9 cellular contexts compared by ENCODE assay signal in the genomic region with DNA sequence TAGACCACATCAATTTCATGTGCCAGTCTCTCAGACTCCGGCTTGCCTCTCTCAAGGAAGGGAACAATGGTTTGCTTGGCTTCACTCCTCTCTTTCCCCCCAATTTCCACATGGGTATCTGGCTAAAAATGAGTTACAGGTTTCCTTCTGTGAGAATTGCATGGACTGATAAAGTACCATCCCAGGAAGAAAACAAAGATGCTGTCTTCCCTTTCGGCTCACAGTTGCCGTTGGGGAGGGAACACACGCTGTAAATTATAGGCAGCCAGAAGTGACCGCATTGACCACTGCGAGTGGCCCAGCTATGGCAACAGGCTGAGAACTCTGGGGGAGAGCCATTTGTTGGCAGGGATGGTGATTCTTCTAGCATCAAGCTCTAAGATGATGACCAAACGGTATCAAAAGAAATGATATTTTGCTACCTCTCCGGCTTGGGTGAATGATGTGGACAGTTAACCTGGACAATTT. TPM values are rescaled to one million over a fixed set of nuclear protein-coding genes. Genes with fewer than 3 reads are reported as not detected.
DNase-seq lines count a peak whose midpoint lies in the region; ATAC-seq and TF ChIP-seq lines count a peak whose summit lies in the region.
"Had no signal": no experiment of that assay in that cellular context is flagged by ENCODE, and none has a peak within 500 bp of the region (broad histone marks: within the 10 kb centered on the region; RNA-seq: fewer than 3 reads in every experiment).

No MANE protein-coding gene starts in this region.

- H3K9me3 ChIP-seq in CD8-positive, alpha-beta memory T cell (ENCODE audit: low read length), result no peaks in the 10 kb centered on the region
- H3K9me3 ChIP-seq in BE2C, result no peaks in the 10 kb centered on the region

- no peaks in the 10 kb centered on the region for H3K27me3 ChIP-seq in CD8-positive, alpha-beta memory T cell (ENCODE audit: insufficient read depth, low read length, poor library complexity, severe bottlenecking)
- no peaks in the 10 kb centered on the region for H3K27me3 ChIP-seq in BE2C

- CTCF ChIA-PET in CD8-positive, alpha-beta memory T cell (lab: Charles Lee), result interaction anchor here (0.8 to 7.4 kb wide), 12 partner anchors 8 to 158 kb away, joined by 3 to 83 read pairs (median 7); no protein-coding TSS in a partner anchor

- H3K4me3 ChIP-seq in CD8-positive, alpha-beta memory T cell (ENCODE audit: low read length), result peak overlapping the region; percentile 83
- no peak overlapping the region for H3K4me3 ChIP-seq in BE2C (ENCODE audit: low read depth, low read length)

- peak overlapping the region; percentile 92 to 98 (median 97) for H3K27ac Mint-ChIP-seq in CD8-positive, alpha-beta memory T cell
- peak overlapping the region; percentile 98 for H3K27ac Mint-ChIP-seq in activated naive CD8-positive, alpha-beta T cell
- H3K27ac Mint-ChIP-seq in natural killer cell, result peak overlapping the region; percentile 95 to 97

- intact Hi-C loops in natural killer cell (cut with micrococcal nuclease), result loop anchor here (5.0 kb wide), 4 partner anchors 231 to 1276 kb away; a partner anchor contains a TSS

- H3K27ac ChIP-seq in CD8-positive, alpha-beta memory T cell (ENCODE audit: low read depth, low read length), result peak overlapping the region; percentile 78

- peaks cover 0 to 7% (median 2%) of the 10 kb centered on the region in 5 donors for H3K9me3 Mint-ChIP-seq in CD8-positive, alpha-beta memory T cell
- H3K9me3 Mint-ChIP-seq in activated naive CD8-positive, alpha-beta T cell (ENCODE audit: low read depth), result no peaks in the 10 kb centered on the region
- H3K9me3 Mint-ChIP-seq in natural killer cell, result peaks cover 0 to 3% of the 10 kb centered on the region in 2 donors

- H3K36me3 Mint-ChIP-seq in CD8-positive, alpha-beta memory T cell, result peaks cover 6 to 49% (median 11%) of the 10 kb centered on the region in 3 donors
- H3K36me3 Mint-ChIP-seq in activated naive CD8-positive, alpha-beta T cell, result peaks cover 20% of the 10 kb centered on the region
- H3K36me3 Mint-ChIP-seq in natural killer cell, result peaks cover 9% of the 10 kb centered on the region

- peaks cover 0 to 20% of the 10 kb centered on the region in 2 donors for H3K27me3 Mint-ChIP-seq in CD8-positive, alpha-beta memory T cell
- H3K27me3 Mint-ChIP-seq in activated naive CD8-positive, alpha-beta T cell, result no peaks in the 10 kb centered on the region
- H3K27me3 Mint-ChIP-seq in natural killer cell (ENCODE audit: low read depth in 2 of 2), result peaks cover 0 to 5% of the 10 kb centered on the region in 2 donors

- no peaks in the 10 kb centered on the region for H3K36me3 ChIP-seq in CD8-positive, alpha-beta memory T cell (ENCODE audit: insufficient read depth, low read length)
- no peaks in the 10 kb centered on the region for H3K36me3 ChIP-seq in BE2C

- no peak for DNase-seq in CD8-positive, alpha-beta memory T cell
- DNase-seq in Kasumi-1 (lab: John Stamatoyannopoulos, UW), result peak; percentile 43 to 44
- no peak for DNase-seq in natural killer cell
- no peak for DNase-seq in kidney tubule cell (ENCODE audit: low spot score)
- no peak for DNase-seq in omental fat pad (ENCODE audit: low spot score)
- DNase-seq in NCI-H526 (lab: John Stamatoyannopoulos, UW), result no peak
- no peak for DNase-seq in BE2C
- DNase-seq: GOT3 had no signal

- H3K4me1 ChIP-seq in CD8-positive, alpha-beta memory T cell (ENCODE audit: insufficient read depth, low read length), result peaks cover 68% of the 10 kb centered on the region
- H3K4me1 ChIP-seq in BE2C, result no peaks in the 10 kb centered on the region

- H3K4me1 Mint-ChIP-seq in CD8-positive, alpha-beta memory T cell, result peaks cover 82 to 88% (median 88%) of the 10 kb centered on the region in 3 donors
- H3K4me1 Mint-ChIP-seq in activated naive CD8-positive, alpha-beta T cell (ENCODE audit: low read depth), result peaks cover 95% of the 10 kb centered on the region
- peaks cover 100% of the 10 kb centered on the region in 2 donors for H3K4me1 Mint-ChIP-seq in natural killer cell

- ATAC-seq in natural killer cell, result no peak
- ATAC-seq in omental fat pad (ENCODE audit: low FRiP score), result no peak

- TF ChIP-seq CTCF in natural killer cell (IDR thresholded peaks at IDR 0.05) (no peak), omental fat pad (IDR thresholded peaks at IDR 0.05) (no peak), BE2C (IDR thresholded peaks at IDR 0.05; ENCODE audit: low read depth, low read length) (no peak)

- POLR2A ChIA-PET in CD8-positive, alpha-beta memory T cell (lab: Charles Lee), result interaction anchor here (1.0 to 3.5 kb wide), 5 partner anchors 9 to 160 kb away, joined by 5 to 27 read pairs (median 7); no protein-coding TSS in a partner anchor

- peak overlapping the region; percentile 92 to 98 (median 97) for H3K4me3 Mint-ChIP-seq in CD8-positive, alpha-beta memory T cell
- peak overlapping the region; percentile 93 for H3K4me3 Mint-ChIP-seq in activated naive CD8-positive, alpha-beta T cell
- peak overlapping the region; percentile 92 for H3K4me3 Mint-ChIP-seq in natural killer cell

RNA-seq across cellular contexts. Expression of a gene that starts 2.8 kb away (rescaled TPM):
- total RNA-seq in CD8-positive, alpha-beta memory T cell, result 10 to 100 TPM; 40.3 to 41.5 TPM
- polyA plus RNA-seq in CD8-positive, alpha-beta memory T cell, result 22.0 TPM
- 100 to 1,000 TPM in 1 of 3 donors, 10 to 100 TPM in 2; 62.1 to 171 (median 98.2) TPM for total RNA-seq in natural killer cell
- total RNA-seq in omental fat pad, result 10 to 100 TPM; 21.1 to 75.9 (median 30.2) TPM
- 0.17 TPM for polyA plus RNA-seq in BE2C (2012; ENCODE audit: insufficient read depth, insufficient read length, low read depth)

Comparison
In these comparisons a context has a peak if more than half of its experiments do, and no peak if none do; other contexts are left out.
1. DNase-seq: peak in Kasumi-1 (2 of 2); none in CD8-positive, alpha-beta memory T cell (0 of 5), natural killer cell (single experiment), kidney tubule cell (single experiment), omental fat pad (single experiment), NCI-H526 (0 of 2) and BE2C (single experiment).
2. Peak in every context shown above with its lines, with median percentiles within 50 percentile points of each other: H3K27ac Mint-ChIP-seq and H3K4me3 Mint-ChIP-seq.